In the genomic region with DNA sequence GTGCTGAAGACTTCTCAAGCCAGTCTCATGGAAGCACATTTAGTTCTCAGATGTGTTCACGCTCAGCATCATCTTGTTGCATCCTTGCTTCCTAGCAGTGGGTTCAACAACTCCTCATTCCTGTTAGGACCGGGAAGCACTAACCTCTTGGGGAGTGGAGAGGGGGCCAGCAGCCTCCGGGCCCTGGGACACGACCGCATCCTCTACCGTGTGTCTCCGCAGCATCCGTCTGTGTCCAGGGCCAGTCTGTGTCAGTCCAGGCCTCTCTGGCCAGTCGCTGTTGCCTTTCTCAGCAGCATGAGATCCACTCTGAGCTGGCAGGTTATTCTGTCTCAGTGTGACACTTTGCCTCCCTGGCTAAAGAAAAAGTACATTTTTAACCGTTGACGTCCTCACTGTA, we compare ENCODE assay signal across 27 cellular contexts.
"Had no signal": no experiment of that assay in that cellular context is flagged by ENCODE, and none has a peak within 500 bp of the region (broad histone marks: within the 10 kb centered on the region; RNA-seq: fewer than 3 reads in every experiment).

No MANE protein-coding gene starts in this region.

- H3K27me3 ChIP-seq: heart right ventricle, hepatocyte, neural progenitor cell, pancreas, suprapubic skin, tibial artery, vagina had no signal

- H2AFZ ChIP-seq: hepatocyte, neural progenitor cell had no signal

- FAIRE-seq: pancreas had no signal

- ATAC-seq: heart right ventricle; lower lobe of right lung; natural killer cell; pancreas; right cardiac atrium; sciatic nerve; stimulated activated naive B cell treated with anti-CD40 and anti-IgM and Interleukin-4, amounts not matched to agents 10 μg/mL and 1 μg/mL and 100 μg/mL, for 72 hours had no signal

- H3K27ac ChIP-seq: heart right ventricle, hepatocyte, left ventricle myocardium inferior, lower lobe of right lung, neural progenitor cell, pancreas, prostate gland, skin epidermis, suprapubic skin, thoracic aorta, tibial artery, vagina had no signal

- H3K4me2 ChIP-seq: hepatocyte, neural progenitor cell had no signal

- H3K4me1 ChIP-seq: heart right ventricle, left ventricle myocardium inferior, lower lobe of right lung, neural progenitor cell, pancreas, prostate gland, suprapubic skin, tibial artery, vagina had no signal

- H3K4me3 ChIP-seq: heart right ventricle, hepatocyte, left ventricle myocardium inferior, lower lobe of right lung, neural progenitor cell, pancreas, prostate gland, skin epidermis, suprapubic skin, thoracic aorta, tibial artery, vagina had no signal

- H3K9me3 ChIP-seq: heart right ventricle, left ventricle myocardium inferior, lower lobe of right lung, pancreas, prostate gland, suprapubic skin, thoracic aorta, tibial artery, vagina had no signal

- DNase-seq: heart right ventricle; islet precursor cell; left ventricle myocardium inferior; lower lobe of right lung; mammary epithelial cell; mesenchymal stem cell; naive B cell; natural killer cell; nephron progenitor cell; pancreas; retina; right cardiac atrium; stimulated activated CD4-positive, alpha-beta T cell treated with anti-CD3 and anti-CD28 coated beads, Interleukin-12 subunit alpha, Interleukin-12 subunit beta, amount 100 ng/mL, for 4 hours; stimulated activated CD4-positive, alpha-beta T cell treated with anti-CD3 and anti-CD28 coated beads, Interleukin-15, amount 100 ng/mL, for 24 hours; stimulated activated CD4-positive, alpha-beta T cell treated with anti-CD3 and anti-CD28 coated beads, Interleukin-2, amount 100 ng/mL, for 24 hours; stimulated activated CD4-positive, alpha-beta T cell treated with anti-CD3 and anti-CD28 coated beads, Interleukin-4, amount 100 ng/mL, for 1 hour; stimulated activated naive B cell treated with anti-CD40 and anti-IgM and Interleukin-4, amounts not matched to agents 10 μg/mL and 1 μg/mL and 100 μg/mL, for 72 hours; trophoblast cell had no signal

- H3K9ac ChIP-seq: neural progenitor cell had no signal
